Comparison of ENCODE assay signal across 16 cellular contexts in the genomic region with DNA sequence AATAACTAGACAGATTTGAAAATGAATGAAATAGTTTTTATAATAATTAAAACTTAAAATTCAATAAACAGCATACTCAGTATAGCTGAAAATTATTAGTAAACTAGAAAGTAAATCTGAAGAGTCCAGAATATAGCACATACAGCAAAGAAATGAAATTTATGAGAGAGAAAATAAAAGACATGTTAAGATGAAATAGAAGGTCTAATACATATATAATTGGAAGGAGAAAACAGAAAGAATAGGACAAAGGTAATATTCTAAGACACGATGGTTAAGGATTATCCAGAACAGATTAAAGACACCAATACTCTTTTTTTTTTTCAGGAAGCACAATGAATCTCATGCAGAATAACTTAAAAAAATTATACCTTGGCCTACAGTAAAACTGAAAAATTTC.
"Had no signal": no experiment of that assay in that cellular context is flagged by ENCODE, and none has a peak within 500 bp of the region (broad histone marks: within the 10 kb centered on the region; RNA-seq: fewer than 3 reads in every experiment).

No MANE protein-coding gene starts in this region.

- DNase-seq: activated CD4-positive, alpha-beta T cell treated with anti-CD3 and anti-CD28 coated beads, Interleukin-2, amount 10 ng/mL, durations not matched to agents 7 days and 5 days; activated CD4-positive, CD25-positive, alpha-beta regulatory T cell; anterior cingulate cortex; brain microvascular endothelial cell; mesendoderm; right lobe of liver; SJCRH30; spleen; upper lobe of right lung had no signal

- H3K4me3 ChIP-seq: hepatocyte, right lobe of liver, SJCRH30, spleen, thoracic aorta, upper lobe of right lung had no signal

- H3K27ac ChIP-seq: brain microvascular endothelial cell, epithelial cell of prostate, hepatocyte, right lobe of liver, SJCRH30, thoracic aorta, upper lobe of right lung had no signal

- H3K4me1 Mint-ChIP-seq: neural crest cell had no signal

- H3K36me3 ChIP-seq: brain microvascular endothelial cell, right lobe of liver, SJCRH30, spleen, thoracic aorta, upper lobe of right lung had no signal

- H3K4me1 ChIP-seq: right lobe of liver, upper lobe of right lung had no signal

- H3K36me3 Mint-ChIP-seq: activated naive CD4-positive, alpha-beta T cell treated with anti-CD3 and anti-CD28 coated beads, Interleukin-2, amount 50 U/mL, for 72 hours had no signal

- H3K27ac Mint-ChIP-seq: activated CD4-positive, alpha-beta T cell treated with anti-CD3 and anti-CD28 coated beads, Interleukin-2, amount 10 ng/mL, durations not matched to agents 7 days and 5 days; activated T-helper 2 cell treated with anti-CD3 and anti-CD28 coated beads, Interferon-gamma antibody, Interleukin-2, Interleukin-4, amounts not matched to agents 10 μg/mL and 5 μg/mL and 100 μg/mL, durations not matched to agents 14 hours and 24 hours and 36 hours; T-helper 2 cell treated with Interferon-gamma antibody and Interleukin-4, amounts not matched to agents 5 μg/mL and 100 μg/mL, for 36 hours had no signal

- H3K9me3 Mint-ChIP-seq: activated naive CD4-positive, alpha-beta T cell treated with anti-CD3 and anti-CD28 coated beads, Interleukin-2, amount 50 U/mL, for 72 hours; activated T-helper 2 cell treated with anti-CD3 and anti-CD28 coated beads, Interferon-gamma antibody, Interleukin-2, Interleukin-4, amounts not matched to agents 10 μg/mL and 5 μg/mL and 100 μg/mL, durations not matched to agents 14 hours and 24 hours and 36 hours; T-helper 2 cell treated with Interferon-gamma antibody and Interleukin-4, amounts not matched to agents 5 μg/mL and 100 μg/mL, for 36 hours had no signal

- ATAC-seq: activated naive CD4-positive, alpha-beta T cell treated with anti-CD3 and anti-CD28 coated beads, Interleukin-2, amount 50 U/mL, for 72 hours; right lobe of liver; upper lobe of right lung had no signal

- H3K27me3 ChIP-seq: brain microvascular endothelial cell, hepatocyte, right lobe of liver, SJCRH30, spleen, upper lobe of right lung had no signal

- H3K9me3 ChIP-seq: right lobe of liver, SJCRH30, thoracic aorta, upper lobe of right lung had no signal

- H3K27me3 Mint-ChIP-seq: activated CD4-positive, alpha-beta T cell treated with anti-CD3 and anti-CD28 coated beads, Interleukin-2, amount 10 ng/mL, durations not matched to agents 7 days and 5 days had no signal

- H3K4me3 Mint-ChIP-seq: activated CD4-positive, alpha-beta T cell treated with anti-CD3 and anti-CD28 coated beads, Interleukin-2, amount 10 ng/mL, durations not matched to agents 7 days and 5 days; neural crest cell; T-helper 2 cell treated with Interferon-gamma antibody and Interleukin-4, amounts not matched to agents 5 μg/mL and 100 μg/mL, for 36 hours had no signal
